In genomic region chr17:48457080-48457836, GRCh38 we compare ENCODE assay signal across 8 cellular contexts. TPM values are rescaled to one million over a fixed set of nuclear protein-coding genes. Genes with fewer than 3 reads are reported as not detected.
DNase-seq lines count a peak whose midpoint lies in the region; ATAC-seq and TF ChIP-seq lines count a peak whose summit lies in the region.

No MANE protein-coding gene starts in this region.

- DNase-seq in G401 (ENCODE audit: low spot score) (peak; percentile 10), NT2/D1 (ENCODE audit: low read depth, low spot score) (peak; percentile 36), natural killer cell (peak; percentile 67), middle frontal gyrus (ENCODE audit: extremely low spot score, low spot score) (no peak)
- DNase-seq in activated CD8-positive, alpha-beta memory T cell treated with anti-CD3 and anti-CD28 coated beads, Interleukin-2, amount 10 ng/mL, durations not matched to agents 7 days and 5 days = peak; percentile 84
- peak; percentile 77 for DNase-seq in stimulated activated naive CD8-positive, alpha-beta T cell treated with anti-CD3 and anti-CD28 coated beads, Interleukin-15, Interleukin-2, amounts not matched to agents 100 U/mL and 50 U/mL, for 24 hours

- no peaks in the 10 kb centered on the region for H3K4me1 ChIP-seq in NT2/D1 (ENCODE audit: insufficient read depth, insufficient read length)

- no peaks in the 10 kb centered on the region for H3K27me3 Mint-ChIP-seq in activated CD8-positive, alpha-beta memory T cell treated with anti-CD3 and anti-CD28 coated beads, Interleukin-2, amount 10 ng/mL, durations not matched to agents 7 days and 5 days
- H3K27me3 Mint-ChIP-seq in natural killer cell (ENCODE audit: low read depth in 2 of 2) = no peaks in the 10 kb centered on the region

- in situ Hi-C loops in G401 (cut with HindIII; ENCODE audit: low sequenced_read_pairs) = no loop called here

- H3K36me3 Mint-ChIP-seq in activated CD8-positive, alpha-beta memory T cell treated with anti-CD3 and anti-CD28 coated beads, Interleukin-2, amount 10 ng/mL, durations not matched to agents 7 days and 5 days = peaks cover 10% of the 10 kb centered on the region
- H3K36me3 Mint-ChIP-seq in natural killer cell = no peaks in the 10 kb centered on the region

- H3K36me3 ChIP-seq in NT2/D1 (ENCODE audit: insufficient read depth, insufficient read length, low read length) = no peaks in the 10 kb centered on the region

- H3K9me3 ChIP-seq in NT2/D1 (ENCODE audit: insufficient read depth, low read length) = 0 out of 2 replicates have a peak, but pooled peaks cover 7% of the 10 kb centered on the region

- intact Hi-C loops in natural killer cell (cut with micrococcal nuclease) = loop anchor here (1.0 kb wide), 3 partner anchors 16 to 105 kb away; no protein-coding TSS in a partner anchor

- H3K4me3 Mint-ChIP-seq in activated CD8-positive, alpha-beta memory T cell treated with anti-CD3 and anti-CD28 coated beads, Interleukin-2, amount 10 ng/mL, durations not matched to agents 7 days and 5 days = peak overlapping the region; percentile 60
- H3K4me3 Mint-ChIP-seq in natural killer cell = peak overlapping the region; percentile 72

- H3K9ac ChIP-seq in NT2/D1 (ENCODE audit: insufficient read length, low read depth) = no peak overlapping the region

- CTCF ChIA-PET in activated CD8-positive, alpha-beta memory T cell treated with anti-CD3 and anti-CD28 coated beads, Interleukin-2, amount 10 ng/mL, durations not matched to agents 7 days and 5 days (lab: Charles Lee) = interaction anchor here (0.5 to 8.8 kb wide), 37 partner anchors 9 to 1472 kb away, joined by 3 to 145 read pairs (median 4); partner anchors contain the start of genes HOXB5 and SKAP1

- peak overlapping the region; percentile 15 for H3K4me3 ChIP-seq in NT2/D1 (ENCODE audit: insufficient read length, low read depth)

- H3K9me3 Mint-ChIP-seq in activated CD8-positive, alpha-beta memory T cell treated with anti-CD3 and anti-CD28 coated beads, Interleukin-2, amount 10 ng/mL, durations not matched to agents 7 days and 5 days (ENCODE audit: low read depth) = no peaks in the 10 kb centered on the region
- no peaks in the 10 kb centered on the region for H3K9me3 Mint-ChIP-seq in natural killer cell

- H3K27me3 ChIP-seq in NT2/D1 (ENCODE audit: insufficient read depth, insufficient read length) = peaks cover 41% of the 10 kb centered on the region

- H3K27ac Mint-ChIP-seq in activated CD8-positive, alpha-beta memory T cell treated with anti-CD3 and anti-CD28 coated beads, Interleukin-2, amount 10 ng/mL, durations not matched to agents 7 days and 5 days = peak overlapping the region; percentile 56
- H3K27ac Mint-ChIP-seq in natural killer cell = peak overlapping the region; percentile 87 to 91

- peak; percentile 98 for TF ChIP-seq CTCF in natural killer cell (IDR thresholded peaks at IDR 0.05)

- ATAC-seq in HG03469 (IDR thresholded peaks at IDR 0.05; ENCODE audit: unreplicated experiment) (peak; percentile 52), esophagus mucosa (peak; percentile 76), natural killer cell (peak; percentile 88 to 90 (median 90))
- ATAC-seq in activated CD8-positive, alpha-beta memory T cell treated with anti-CD3 and anti-CD28 coated beads, Interleukin-2, amount 10 ng/mL, durations not matched to agents 7 days and 5 days = peak; percentile 75
- peak; percentile 80 for ATAC-seq in stimulated activated naive CD8-positive, alpha-beta T cell treated with anti-CD3 and anti-CD28 coated beads, Interleukin-15, Interleukin-2, amounts not matched to agents 100 U/mL and 50 U/mL, for 24 hours

- H3K4me1 Mint-ChIP-seq in activated CD8-positive, alpha-beta memory T cell treated with anti-CD3 and anti-CD28 coated beads, Interleukin-2, amount 10 ng/mL, durations not matched to agents 7 days and 5 days = peaks cover 71% of the 10 kb centered on the region
- H3K4me1 Mint-ChIP-seq in natural killer cell = peaks cover 49 to 50% of the 10 kb centered on the region in 2 donors

RNA-seq across cellular contexts. Expression of gene SKAP1, which starts 27.2 kb away (rescaled TPM):
- not detected in 2 replicates for total RNA-seq in G401 (2014; rRNA removed; shearing (Covaris generic))
- 10 to 100 TPM; 75.5 to 91.4 TPM for total RNA-seq in activated CD8-positive, alpha-beta memory T cell treated with anti-CD3 and anti-CD28 coated beads, Interleukin-2, amount 10 ng/mL, durations not matched to agents 7 days and 5 days
- total RNA-seq in esophagus mucosa (0.68 TPM), natural killer cell (100 to 1,000 TPM; 168 to 227 (median 190) TPM)

Comparison
In these comparisons a context has a peak if more than half of its experiments do, and no peak if none do; other contexts are left out.
1. RNA of gene SKAP1, which starts 27.2 kb away (total RNA-seq): 168 to 227 TPM in natural killer cell and 75.5 to 91.4 TPM in activated CD8-positive, alpha-beta memory T cell treated with anti-CD3 and anti-CD28 coated beads, Interleukin-2, amount 10 ng/mL, durations not matched to agents 7 days and 5 days; 0.68 TPM in esophagus mucosa (single experiment) and not detected in G401; every median in the first group is over 10 times any median in the second.
2. Peak in every context shown above with its lines, with median percentiles within 50 percentile points of each other: ATAC-seq.